Comparison of ENCODE assay signal across 1 cellular context in genomic region chr19:47608074-47608907, GRCh38.
A peak's percentile ranks its signal among the peaks of the same experiment; 100 is the strongest.
TF ChIP-seq lines count a peak whose summit lies in the region.

No MANE protein-coding gene starts in this region.

TF ChIP-seq in GM12878, 131 proteins besides CTCF, POLR2A, EP300 and RAD21 (continued from another document):
- TF ChIP-seq YY1 (IDR thresholded peaks at IDR 0.05; ENCODE audit: low read depth, low read length) (peak; percentile 46), BCLAF1 (IDR thresholded peaks at IDR 0.05) (no peak), CHD4 (IDR thresholded peaks at IDR 0.05) (no peak), IRF3 (IDR thresholded peaks at IDR 0.05) (peak; percentile 76), CBX3 (IDR thresholded peaks at IDR 0.05; ENCODE audit: borderline replicate concordance, low read depth) (no peak), RUNX3 (IDR thresholded peaks at IDR 0.05; ENCODE audit: low read length) (0 out of 2 replicates have a peak, but pooled peaks have one; percentile 29), SUZ12 (IDR thresholded peaks at IDR 0.05; ENCODE audit: unreplicated experiment) (no peak), SRF (IDR thresholded peaks at IDR 0.05; ENCODE audit: low read depth in 2 of 2, low read length in 2 of 2) (no peak), ZNF622 (IDR thresholded peaks at IDR 0.05) (no peak), BCL3 (IDR thresholded peaks at IDR 0.05; ENCODE audit: borderline replicate concordance, insufficient read depth, low read depth, low read length, poor library complexity, severe bottlenecking) (no peak), USF2 (IDR thresholded peaks at IDR 0.05; ENCODE audit: borderline replicate concordance, low read depth, low read length) (no peak), MXI1 (IDR thresholded peaks at IDR 0.05; ENCODE audit: low read depth, low read length) (no peak), POLR2AphosphoS2 (IDR thresholded peaks at IDR 0.05; ENCODE audit: low read depth, low read length) (peak; percentile 76), SMAD5 (IDR thresholded peaks at IDR 0.05; ENCODE audit: low read depth) (no peak), NRF1 (conservative IDR thresholded peaks at IDR 0.05; ENCODE audit: low read depth, low read length) (0 out of 2 replicates have a peak, but pooled peaks have one; percentile 16), PKNOX1 (IDR thresholded peaks at IDR 0.05) (peak; percentile 96), YBX1 (IDR thresholded peaks at IDR 0.05) (no peak), LARP7 (IDR thresholded peaks at IDR 0.05) (peak; percentile 77; the same call in 1 of the 2 replicates), PAX5 (IDR thresholded peaks at IDR 0.05; ENCODE audit: borderline replicate concordance, low read depth, low read length) (no peak), POLR2AphosphoS5 (IDR thresholded peaks at IDR 0.05; ENCODE audit: low read length) (peak; percentile 79), ATF7 (IDR thresholded peaks at IDR 0.05; ENCODE audit: low read depth) (no peak), ASH2L (IDR thresholded peaks at IDR 0.05; ENCODE audit: borderline replicate concordance, low read depth) (no peak), USF1 (IDR thresholded peaks at IDR 0.05; ENCODE audit: borderline replicate concordance, extremely low read length, insufficient read depth, low read depth, low read length) (no peak), MTA3 (IDR thresholded peaks at IDR 0.05; ENCODE audit: borderline replicate concordance, low read length) (no peak), STAT3 (IDR thresholded peaks at IDR 0.05; ENCODE audit: low read depth, low read length) (no peak), NBN (IDR thresholded peaks at IDR 0.05) (0 out of 2 replicates have a peak, but pooled peaks have one; percentile 45), BHLHE40 (IDR thresholded peaks at IDR 0.05; ENCODE audit: borderline replicate concordance in 1 of 2, low read depth in 2 of 2, low read length in 1 of 2) (peak in 1 of 2 experiments; percentile 12; a peak in 1 of 4 replicates)
- TF ChIP-seq, protein P1, sequence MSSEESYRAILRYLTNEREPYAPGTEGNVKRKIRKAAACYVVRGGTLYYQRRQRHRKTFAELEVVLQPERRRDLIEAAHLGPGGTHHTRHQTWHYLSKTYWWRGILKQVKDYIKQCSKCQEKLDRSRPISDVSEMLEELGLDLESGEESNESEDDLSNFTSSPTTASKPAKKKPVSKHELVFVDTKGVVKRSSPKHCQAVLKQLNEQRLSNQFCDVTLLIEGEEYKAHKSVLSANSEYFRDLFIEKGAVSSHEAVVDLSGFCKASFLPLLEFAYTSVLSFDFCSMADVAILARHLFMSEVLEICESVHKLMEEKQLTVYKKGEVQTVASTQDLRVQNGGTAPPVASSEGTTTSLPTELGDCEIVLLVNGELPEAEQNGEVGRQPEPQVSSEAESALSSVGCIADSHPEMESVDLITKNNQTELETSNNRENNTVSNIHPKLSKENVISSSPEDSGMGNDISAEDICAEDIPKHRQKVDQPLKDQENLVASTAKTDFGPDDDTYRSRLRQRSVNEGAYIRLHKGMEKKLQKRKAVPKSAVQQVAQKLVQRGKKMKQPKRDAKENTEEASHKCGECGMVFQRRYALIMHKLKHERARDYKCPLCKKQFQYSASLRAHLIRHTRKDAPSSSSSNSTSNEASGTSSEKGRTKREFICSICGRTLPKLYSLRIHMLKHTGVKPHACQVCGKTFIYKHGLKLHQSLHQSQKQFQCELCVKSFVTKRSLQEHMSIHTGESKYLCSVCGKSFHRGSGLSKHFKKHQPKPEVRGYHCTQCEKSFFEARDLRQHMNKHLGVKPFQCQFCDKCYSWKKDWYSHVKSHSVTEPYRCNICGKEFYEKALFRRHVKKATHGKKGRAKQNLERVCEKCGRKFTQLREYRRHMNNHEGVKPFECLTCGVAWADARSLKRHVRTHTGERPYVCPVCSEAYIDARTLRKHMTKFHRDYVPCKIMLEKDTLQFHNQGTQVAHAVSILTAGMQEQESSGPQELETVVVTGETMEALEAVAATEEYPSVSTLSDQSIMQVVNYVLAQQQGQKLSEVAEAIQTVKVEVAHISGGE (CRISPR knock-in tag; IDR thresholded peaks at IDR 0.05): no peak
- TF ChIP-seq, protein P2, sequence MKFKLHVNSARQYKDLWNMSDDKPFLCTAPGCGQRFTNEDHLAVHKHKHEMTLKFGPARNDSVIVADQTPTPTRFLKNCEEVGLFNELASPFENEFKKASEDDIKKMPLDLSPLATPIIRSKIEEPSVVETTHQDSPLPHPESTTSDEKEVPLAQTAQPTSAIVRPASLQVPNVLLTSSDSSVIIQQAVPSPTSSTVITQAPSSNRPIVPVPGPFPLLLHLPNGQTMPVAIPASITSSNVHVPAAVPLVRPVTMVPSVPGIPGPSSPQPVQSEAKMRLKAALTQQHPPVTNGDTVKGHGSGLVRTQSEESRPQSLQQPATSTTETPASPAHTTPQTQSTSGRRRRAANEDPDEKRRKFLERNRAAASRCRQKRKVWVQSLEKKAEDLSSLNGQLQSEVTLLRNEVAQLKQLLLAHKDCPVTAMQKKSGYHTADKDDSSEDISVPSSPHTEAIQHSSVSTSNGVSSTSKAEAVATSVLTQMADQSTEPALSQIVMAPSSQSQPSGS (IDR thresholded peaks at IDR 0.05; ENCODE audit: low read length): no peak
